In the genomic region with DNA sequence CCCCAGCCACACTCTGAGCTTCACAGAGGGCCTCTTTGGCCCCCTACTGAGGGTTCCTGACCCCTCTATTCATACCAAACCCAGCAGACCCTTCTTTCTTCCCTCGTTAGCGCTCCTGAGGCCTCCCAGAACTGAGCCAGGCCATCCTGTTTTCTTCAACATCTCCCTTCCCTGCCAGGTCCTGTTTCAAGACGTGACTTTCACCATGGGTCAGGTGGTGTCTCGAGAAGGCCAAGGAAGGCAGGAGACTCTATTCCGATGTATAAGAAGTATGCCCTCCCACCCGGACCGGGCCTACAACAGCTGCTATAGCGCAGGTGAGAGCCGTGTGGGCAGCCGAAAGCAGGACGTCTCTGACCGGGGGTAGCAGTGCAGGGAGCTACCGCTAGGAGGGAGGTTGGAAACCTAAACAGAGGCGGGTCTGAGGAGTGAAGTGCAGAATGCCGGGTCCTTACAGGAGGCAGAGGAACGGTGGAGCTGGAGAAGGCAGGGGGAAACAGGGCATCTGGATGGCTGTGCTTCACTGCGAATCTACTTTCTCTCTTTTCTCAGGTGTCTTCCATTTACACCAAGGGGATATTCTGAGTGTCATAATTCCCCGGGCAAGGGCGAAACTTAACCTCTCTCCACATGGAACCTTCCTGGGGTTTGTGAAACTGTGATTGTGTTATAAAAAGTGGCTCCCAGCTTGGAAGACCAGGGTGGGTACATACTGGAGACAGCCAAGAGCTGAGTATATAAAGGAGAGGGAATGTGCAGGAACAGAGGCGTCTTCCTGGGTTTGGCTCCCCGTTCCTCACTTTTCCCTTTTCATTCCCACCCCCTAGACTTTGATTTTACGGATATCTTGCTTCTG, we compare ENCODE assay signal across 8 cellular contexts. TPM values are rescaled to one million over a fixed set of nuclear protein-coding genes. Genes with fewer than 3 reads are reported as not detected.
DNase-seq lines count a peak whose midpoint lies in the region; ATAC-seq and TF ChIP-seq lines count a peak whose summit lies in the region.

No MANE protein-coding gene starts in this region.

- H3K9me3 ChIP-seq in OCI-LY7 (ENCODE audit: low read length) = no peaks in the 10 kb centered on the region

- H3K27me3 Mint-ChIP-seq in activated naive CD8-positive, alpha-beta T cell = no peaks in the 10 kb centered on the region

- H3K4me1 Mint-ChIP-seq in activated naive CD8-positive, alpha-beta T cell (ENCODE audit: low read depth) = peaks cover 53% of the 10 kb centered on the region

- peak overlapping the region; percentile 98 for H3K27ac Mint-ChIP-seq in activated naive CD8-positive, alpha-beta T cell

- H3K9me2 ChIP-seq in OCI-LY7 (ENCODE audit: insufficient read depth, low read length) = no peaks in the 10 kb centered on the region

- no peaks in the 10 kb centered on the region for H4K20me1 ChIP-seq in OCI-LY7 (ENCODE audit: insufficient read depth, low read length)

- POLR2A ChIA-PET in OCI-LY7 (lab: Charles Lee) = interaction anchor here (0.6 to 1.5 kb wide), 11 partner anchors 13 to 686 kb away, joined by 3 to 9 read pairs (median 3); a partner anchor contains a TSS

- no peaks in the 10 kb centered on the region for H3K9me3 Mint-ChIP-seq in activated naive CD8-positive, alpha-beta T cell (ENCODE audit: low read depth)

- peak; percentile 39 for ATAC-seq in left ventricle myocardium superior

- no TSS peak for BruUV-seq in OCI-LY7 (replicated peaks; lab: Mats Ljungman, UMichigan)

- intact Hi-C loops in OCI-LY7 (cut with micrococcal nuclease; ENCODE audit: unreplicated experiment) (loop anchor here (1.0 to 2.0 kb wide), 5 partner anchors 12 to 204 kb away; a partner anchor contains a TSS), left ventricle myocardium superior (cut with micrococcal nuclease) (no loop called here)

- CTCF ChIA-PET in OCI-LY7 (lab: Charles Lee; ENCODE audit: unreplicated experiment) = interaction anchor here (0.6 to 2.3 kb wide), 8 partner anchors 46 to 223 kb away, joined by 3 to 18 read pairs (median 3); a partner anchor contains a TSS

- H3K36me3 Mint-ChIP-seq in activated naive CD8-positive, alpha-beta T cell = peaks cover 5% of the 10 kb centered on the region

- H2AFZ ChIP-seq in OCI-LY7 (ENCODE audit: low read length) = no peak overlapping the region; the same call in 1 of the 2 replicates

- peak overlapping the region; percentile 74 for H3K4me2 ChIP-seq in OCI-LY7 (ENCODE audit: low read length)

- DNase-seq in DMS153 (lab: John Stamatoyannopoulos, UW) = peak; percentile 41
- no peak for DNase-seq in DMS153 treated with DMSO at 0.1 percent for 48 hours (lab: John Stamatoyannopoulos, UW; ENCODE audit: unreplicated experiment)
- peak; percentile 81 for DNase-seq in OCI-LY7 (ENCODE audit: low spot score)
- DNase-seq in left ventricle myocardium superior = peak; percentile 74
- peak; percentile 40 for DNase-seq in renal cortical epithelial cell (ENCODE audit: low read depth)
- no peak for DNase-seq in GM20000 (ENCODE audit: low spot score)
- DNase-seq in NCI-H1930 (lab: John Stamatoyannopoulos, UW) = no peak

- H3K36me3 ChIP-seq in OCI-LY7 (ENCODE audit: insufficient read depth, low read length) = peaks cover 22% of the 10 kb centered on the region

- TF ChIP-seq CTCF in OCI-LY7 (conservative IDR thresholded peaks at IDR 0.05; ENCODE audit: low read length) (no peak; the same call in 1 of the 2 replicates), GM20000 (IDR thresholded peaks at IDR 0.05; ENCODE audit: extremely low read depth, missing control alignments) (no peak)

- peaks cover 47% of the 10 kb centered on the region for H3K4me1 ChIP-seq in OCI-LY7 (ENCODE audit: insufficient read depth, low read length, poor library complexity, severe bottlenecking)

- peak overlapping the region; percentile 94 for H3K4me3 ChIP-seq in OCI-LY7 (ENCODE audit: low read depth, low read length, poor library complexity, severe bottlenecking)

- H3K79me2 ChIP-seq in OCI-LY7 (ENCODE audit: insufficient read depth, low read depth, low read length) = peaks cover 31% of the 10 kb centered on the region; the same call in 1 of the 2 replicates

- peak overlapping the region; percentile 96 for H3K4me3 Mint-ChIP-seq in activated naive CD8-positive, alpha-beta T cell

- peak overlapping the region; percentile 80 for H3K27ac ChIP-seq in OCI-LY7 (ENCODE audit: low read depth, low read length, poor library complexity, severe bottlenecking)

RNA-seq across cellular contexts. Expression of a gene that starts 1.3 kb away (rescaled TPM):
- total RNA-seq in OCI-LY7 (2014; rRNA removed; shearing (Covaris generic)) = 100 and 102 TPM in 2 replicates
- total RNA-seq in OCI-LY7 (2022) = 62.4 and 77.6 TPM in 2 replicates
- total RNA-seq in left ventricle myocardium superior = 32.8 TPM
- total RNA-seq in renal cortical epithelial cell = 61.4 and 101 TPM in 2 replicates

RNA-seq across cellular contexts. Expression of a gene that starts 1.9 kb away (rescaled TPM):
- 0.49 and 0.98 TPM in 2 replicates for total RNA-seq in OCI-LY7 (2014; rRNA removed; shearing (Covaris generic))
- total RNA-seq in OCI-LY7 (2022) = 4.8 and 6.0 TPM in 2 replicates
- 8.5 TPM for total RNA-seq in left ventricle myocardium superior
- 22.1 and 31.9 TPM in 2 replicates for total RNA-seq in renal cortical epithelial cell

RNA-seq across cellular contexts. Expression of a gene that starts 11.5 kb away (rescaled TPM):
- total RNA-seq in OCI-LY7 (2014; rRNA removed; shearing (Covaris generic)) = not detected in 2 replicates
- total RNA-seq in OCI-LY7 (2022) (not detected in 2 replicates), left ventricle myocardium superior (36.9 TPM), renal cortical epithelial cell (4.2 and 15.5 TPM in 2 replicates)

RNA-seq across cellular contexts. Expression of a gene that starts 19.0 kb away (rescaled TPM):
- 0.10 and 0.54 TPM in 2 replicates for total RNA-seq in OCI-LY7 (2014; rRNA removed; shearing (Covaris generic))
- total RNA-seq in OCI-LY7 (2022) (0.44 and 0.72 TPM in 2 replicates), left ventricle myocardium superior (26.6 TPM), renal cortical epithelial cell (4.2 and 7.6 TPM in 2 replicates)

RNA-seq across cellular contexts. Expression of a gene that starts 23.3 kb away (rescaled TPM):
- 30.4 and 34.5 TPM in 2 replicates for total RNA-seq in OCI-LY7 (2014; rRNA removed; shearing (Covaris generic))
- total RNA-seq in OCI-LY7 (2022) (21.3 and 26.1 TPM in 2 replicates), left ventricle myocardium superior (28.0 TPM), renal cortical epithelial cell (85.9 and 150 TPM in 2 replicates)

Comparison
In these comparisons a context has a peak if more than half of its experiments do, and no peak if none do; other contexts are left out.
1. DNase-seq: peak in DMS153 (single experiment), OCI-LY7 (single experiment), left ventricle myocardium superior (single experiment) and renal cortical epithelial cell (single experiment); none in DMS153 treated with DMSO at 0.1 percent for 48 hours (single experiment), GM20000 (single experiment) and NCI-H1930 (0 of 2).